Comparison of ENCODE assay signal across 1 cellular context in genomic region chr3:129609591-129610169, GRCh38.
TF ChIP-seq lines count a peak whose summit lies in the region.

No MANE protein-coding gene starts in this region.

TF ChIP-seq in H1, 55 proteins besides CTCF, POLR2A, EP300 and RAD21:
- no peak for TF ChIP-seq NRF1 (IDR thresholded peaks at IDR 0.05; ENCODE audit: low read depth, low read length)
- TF ChIP-seq RFX5 (IDR thresholded peaks at IDR 0.05; ENCODE audit: borderline replicate concordance, low read depth, low read length): no peak
- no peak for TF ChIP-seq HDAC6 (IDR thresholded peaks at IDR 0.05; ENCODE audit: low read depth, low read length)
- no peak for TF ChIP-seq TAF1 (IDR thresholded peaks at IDR 0.05; ENCODE audit: low read depth, low read length)
- no peak for TF ChIP-seq CEBPB (IDR thresholded peaks at IDR 0.05; ENCODE audit: low read depth, low read length)
- no peak for TF ChIP-seq TAF7 (optimal IDR thresholded peaks at IDR 0.05; ENCODE audit: borderline replicate concordance, low read depth, low read length)
